Comparison of ENCODE assay signal across 1 cellular context in genomic region chr2:208179028-208179609, GRCh38.
TF ChIP-seq lines count a peak whose summit lies in the region.

No MANE protein-coding gene starts in this region.

TF ChIP-seq in HepG2, 621 proteins besides CTCF, POLR2A, EP300 and RAD21 (continued from another document and continues in another):
- TF ChIP-seq THAP8 (CRISPR knock-in tag; IDR thresholded peaks at IDR 0.05; ENCODE audit: borderline replicate concordance) (no peak), ZNF780A (CRISPR knock-in tag; IDR thresholded peaks at IDR 0.05) (no peak), ZNF432 (CRISPR knock-in tag; IDR thresholded peaks at IDR 0.05; ENCODE audit: borderline replicate concordance) (no peak), RBM39 (IDR thresholded peaks at IDR 0.05; ENCODE audit: low read depth, low read length, poor library complexity, severe bottlenecking) (no peak), BRF2 (CRISPR knock-in tag; IDR thresholded peaks at IDR 0.05) (no peak), ZNF703 (CRISPR knock-in tag; IDR thresholded peaks at IDR 0.05; ENCODE audit: borderline replicate concordance) (no peak), KLF13 (CRISPR knock-in tag; IDR thresholded peaks at IDR 0.05) (no peak), ZC3H13 (CRISPR knock-in tag; IDR thresholded peaks at IDR 0.05) (no peak), ZNF713 (CRISPR knock-in tag; IDR thresholded peaks at IDR 0.05) (no peak), KAT7 (CRISPR knock-in tag; IDR thresholded peaks at IDR 0.05; ENCODE audit: borderline replicate concordance) (no peak), RNF219 (CRISPR knock-in tag; IDR thresholded peaks at IDR 0.05) (no peak), ZBTB3 (CRISPR knock-in tag; IDR thresholded peaks at IDR 0.05; ENCODE audit: borderline replicate concordance, low read depth) (no peak), ZBTB26 (CRISPR knock-in tag; IDR thresholded peaks at IDR 0.05; ENCODE audit: borderline replicate concordance) (no peak), NR3C1 (CRISPR knock-in tag; IDR thresholded peaks at IDR 0.05) (no peak), CC2D1A (CRISPR knock-in tag; IDR thresholded peaks at IDR 0.05) (no peak), HIVEP1 (CRISPR knock-in tag; IDR thresholded peaks at IDR 0.05) (no peak), NFIB (CRISPR knock-in tag; IDR thresholded peaks at IDR 0.05; ENCODE audit: borderline replicate concordance) (no peak), NCOR1 (IDR thresholded peaks at IDR 0.05; ENCODE audit: borderline replicate concordance, low read length) (0 out of 2 replicates have a peak, but pooled peaks have one; percentile 21), ZNF180 (CRISPR knock-in tag; IDR thresholded peaks at IDR 0.05; ENCODE audit: borderline replicate concordance, low read depth) (no peak), ISL2 (CRISPR knock-in tag; IDR thresholded peaks at IDR 0.05) (peak; percentile 46; the same call in 1 of the 2 replicates), ZNF652 (CRISPR knock-in tag; IDR thresholded peaks at IDR 0.05; ENCODE audit: borderline replicate concordance, low read depth) (no peak), HNF4A (CRISPR knock-in tag; IDR thresholded peaks at IDR 0.05) (peak; percentile 70), MED8 (CRISPR knock-in tag; IDR thresholded peaks at IDR 0.05; ENCODE audit: insufficient replicate concordance) (no peak), ZNF367 (CRISPR knock-in tag; IDR thresholded peaks at IDR 0.05; ENCODE audit: borderline replicate concordance) (no peak), PHF5A (CRISPR knock-in tag; IDR thresholded peaks at IDR 0.05; ENCODE audit: low read depth, unreplicated experiment) (no peak), NPAS2 (CRISPR knock-in tag; IDR thresholded peaks at IDR 0.05; ENCODE audit: borderline replicate concordance) (no peak), CSRNP1 (CRISPR knock-in tag; IDR thresholded peaks at IDR 0.05) (no peak), ZBTB21 (CRISPR knock-in tag; IDR thresholded peaks at IDR 0.05) (no peak), YEATS4 (CRISPR knock-in tag; IDR thresholded peaks at IDR 0.05; ENCODE audit: borderline replicate concordance) (no peak), SPEN (CRISPR knock-in tag; IDR thresholded peaks at IDR 0.05; ENCODE audit: low read depth) (no peak), KMT2B (CRISPR knock-in tag; IDR thresholded peaks at IDR 0.05) (no peak), ZNF207 (IDR thresholded peaks at IDR 0.05; ENCODE audit: borderline replicate concordance) (no peak), AGO1 (IDR thresholded peaks at IDR 0.05; ENCODE audit: low read depth, low read length, poor library complexity, severe bottlenecking) (no peak), POGK (CRISPR knock-in tag; conservative IDR thresholded peaks at IDR 0.05) (no peak), GABPA (IDR thresholded peaks at IDR 0.05; ENCODE audit: low read depth, low read length) (no peak), GABPA (CRISPR knock-in tag; IDR thresholded peaks at IDR 0.05; ENCODE audit: low read depth) (no peak), ZSCAN20 (CRISPR knock-in tag; IDR thresholded peaks at IDR 0.05; ENCODE audit: borderline replicate concordance) (no peak), SOX13 (IDR thresholded peaks at IDR 0.05) (peak; percentile 23; the same call in 1 of the 2 replicates), SOX13 (CRISPR knock-in tag; conservative IDR thresholded peaks at IDR 0.05 in 1 of 2, IDR thresholded peaks at IDR 0.05 in 1 of 2) (peak in 1 of 2 experiments; percentile 85; a peak in 2 of 4 replicates), ZNF296 (CRISPR knock-in tag; conservative IDR thresholded peaks at IDR 0.05) (no peak), ZNF414 (CRISPR knock-in tag; IDR thresholded peaks at IDR 0.05) (no peak), TFAP4 (IDR thresholded peaks at IDR 0.05; ENCODE audit: borderline replicate concordance, low read depth) (no peak), HNRNPLL (IDR thresholded peaks at IDR 0.05; ENCODE audit: low read depth, low read length, poor library complexity, severe bottlenecking) (no peak), CBFB (CRISPR knock-in tag; IDR thresholded peaks at IDR 0.05) (peak; percentile 98), SP2 (CRISPR knock-in tag; IDR thresholded peaks at IDR 0.05) (no peak), ZBTB37 (CRISPR knock-in tag; IDR thresholded peaks at IDR 0.05) (no peak), ZSCAN21 (CRISPR knock-in tag; IDR thresholded peaks at IDR 0.05; ENCODE audit: borderline replicate concordance) (no peak), THAP9 (CRISPR knock-in tag; IDR thresholded peaks at IDR 0.05; ENCODE audit: borderline replicate concordance) (no peak), NCOA2 (CRISPR knock-in tag; IDR thresholded peaks at IDR 0.05) (peak; percentile 85), THAP11 (CRISPR knock-in tag; IDR thresholded peaks at IDR 0.05) (peak; percentile 38; the same call in 1 of the 2 replicates), GFI1 (CRISPR knock-in tag; IDR thresholded peaks at IDR 0.05; ENCODE audit: borderline replicate concordance) (peak; percentile 23; the same call in 1 of the 2 replicates), SOX5 (CRISPR knock-in tag; IDR thresholded peaks at IDR 0.05; ENCODE audit: borderline replicate concordance) (peak; percentile 67; the same call in 1 of the 2 replicates), NONO (IDR thresholded peaks at IDR 0.05) (no peak), NONO (CRISPR knock-in tag; conservative IDR thresholded peaks at IDR 0.05) (no peak), KMT2A (CRISPR knock-in tag; IDR thresholded peaks at IDR 0.05) (no peak), ATRX (CRISPR knock-in tag; IDR thresholded peaks at IDR 0.05; ENCODE audit: borderline replicate concordance) (no peak), SMC3 (IDR thresholded peaks at IDR 0.05; ENCODE audit: low read length) (no peak), RARA (CRISPR knock-in tag; IDR thresholded peaks at IDR 0.05) (peak; percentile 100), ZNF3 (CRISPR knock-in tag; IDR thresholded peaks at IDR 0.05) (no peak)
